ENCODE assay signal across 22 cellular contexts in the genomic region with DNA sequence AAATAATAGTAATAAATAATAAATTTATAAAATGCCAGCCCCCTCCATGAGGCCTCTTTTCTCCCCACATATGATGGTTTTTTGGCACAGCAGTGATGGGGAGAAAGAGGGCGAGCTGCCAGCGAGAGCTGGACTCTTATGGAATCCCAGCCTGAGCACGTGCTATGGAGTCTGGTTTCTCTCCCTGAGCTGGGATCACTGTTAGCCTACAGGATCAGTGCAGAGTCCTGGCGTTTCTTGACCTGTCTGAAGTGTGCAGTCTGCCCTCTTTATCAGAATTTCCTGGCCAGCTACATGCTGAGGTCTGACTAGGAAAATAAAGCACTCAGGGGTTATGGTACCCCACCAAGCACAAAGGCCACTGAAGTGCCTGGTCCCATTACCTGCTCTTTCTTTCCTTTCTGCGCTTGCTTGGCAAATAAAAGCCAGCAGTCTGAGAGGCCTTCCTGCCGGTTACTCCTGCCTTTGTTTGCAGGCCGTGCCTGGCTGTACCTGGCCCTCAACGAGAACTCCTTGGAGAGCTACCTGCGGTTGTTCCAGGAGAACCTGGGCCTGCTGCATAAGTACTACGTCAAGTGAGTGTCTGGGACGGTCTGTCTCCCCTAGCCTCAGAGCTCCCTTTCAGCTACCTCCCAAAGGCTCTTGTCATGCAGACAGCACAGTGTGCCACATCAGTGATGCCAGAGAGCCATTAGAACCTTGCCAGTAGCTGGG. TPM values are rescaled to one million over a fixed set of nuclear protein-coding genes. Genes with fewer than 3 reads are reported as not detected.
DNase-seq lines count a peak whose midpoint lies in the region; ATAC-seq and TF ChIP-seq lines count a peak whose summit lies in the region.
"Had no signal": no experiment of that assay in that cellular context is flagged by ENCODE, and none has a peak within 500 bp of the region (broad histone marks: within the 10 kb centered on the region; RNA-seq: fewer than 3 reads in every experiment).

No MANE protein-coding gene starts in this region.

- ATAC-seq in Panc1 (no peak), GM18498 (IDR thresholded peaks at IDR 0.05; ENCODE audit: unreplicated experiment) (no peak)
- ATAC-seq in activated CD4-positive, alpha-beta T cell treated with anti-CD3 and anti-CD28 coated beads for 36 hours: no peak
- no peak for ATAC-seq in stimulated activated naive B cell treated with anti-CD40 and anti-IgM and Interleukin-4, amounts not matched to agents 10 μg/mL and 1 μg/mL and 100 μg/mL, for 72 hours (replicated peaks)

- H4K12ac ChIP-seq in trophoblast cell (ENCODE audit: low read depth, low read length): no peak overlapping the region

- H3K79me1 ChIP-seq in trophoblast cell (ENCODE audit: low read length): peaks cover 2% of the 10 kb centered on the region

- no peak overlapping the region for H4K91ac ChIP-seq in trophoblast cell (ENCODE audit: low read depth, low read length)

- TF ChIP-seq CTCF in Panc1 (IDR thresholded peaks at IDR 0.05) (no peak), left ventricle myocardium inferior (IDR thresholded peaks at IDR 0.05; ENCODE audit: borderline replicate concordance) (no peak)

- H2BK12ac ChIP-seq in trophoblast cell (ENCODE audit: low read length): no peak overlapping the region

- H3K27me3 ChIP-seq in Panc1 (ENCODE audit: control insufficient read depth, insufficient read depth, low read length) (no peaks in the 10 kb centered on the region), left ventricle myocardium inferior (ENCODE audit: low read depth) (no peaks in the 10 kb centered on the region), trophoblast cell (ENCODE audit: insufficient read depth, low read length) (no peaks in the 10 kb centered on the region)
- H3K27me3 ChIP-seq: adrenal gland, neutrophil, Peyer's patch had no signal

- H3K18ac ChIP-seq in trophoblast cell (ENCODE audit: low read length): no peak overlapping the region

- H3K27ac ChIP-seq in Panc1 (ENCODE audit: low read length) (no peak overlapping the region), left ventricle myocardium inferior (replicated peaks) (peak overlapping the region; percentile 87), trophoblast cell (ENCODE audit: low read depth, low read length) (no peak overlapping the region)
- H3K27ac ChIP-seq: neutrophil had no signal

- no peak overlapping the region for H2AFZ ChIP-seq in trophoblast cell (ENCODE audit: insufficient read depth, low read length, poor library complexity)

- H3K4me1 Mint-ChIP-seq in activated CD4-positive, alpha-beta T cell treated with anti-CD3 and anti-CD28 coated beads for 36 hours: no peaks in the 10 kb centered on the region
- peaks cover 2 to 11% of the 10 kb centered on the region in 2 donors for H3K4me1 Mint-ChIP-seq in stimulated activated naive B cell treated with anti-CD40 and anti-IgM and Interleukin-4, amounts not matched to agents 10 μg/mL and 1 μg/mL and 100 μg/mL, for 72 hours
- H3K4me1 Mint-ChIP-seq: CD14-positive monocyte had no signal

- no peak overlapping the region for H3K4ac ChIP-seq in trophoblast cell (ENCODE audit: low read depth, low read length)

- H3K23ac ChIP-seq in trophoblast cell (ENCODE audit: low read length): no peak overlapping the region

- H3K36me3 ChIP-seq in Panc1 (ENCODE audit: control insufficient read depth, insufficient read depth, low read length) (no peaks in the 10 kb centered on the region; the same call in 1 of the 2 replicates), left ventricle myocardium inferior (peaks cover 66% of the 10 kb centered on the region), trophoblast cell (ENCODE audit: control insufficient read depth in 1 of 2, insufficient read depth in 2 of 2, low read length in 2 of 2) (peaks cover 32 to 45% of the 10 kb centered on the region in 2 experiments)

- TSS peak; percentile 35 for BruUV-seq in Panc1 (replicated peaks; lab: Mats Ljungman, UMichigan)

- DNase-seq in DMS79 treated with DMSO at 0.1 percent for 48 hours (lab: John Stamatoyannopoulos, UW): peak; percentile 89
- no peak for DNase-seq in Panc1 (ENCODE audit: low read depth, low spot score)
- no peak for DNase-seq in left ventricle myocardium inferior
- DNase-seq in trophoblast cell: no peak
- DNase-seq in G401 (ENCODE audit: low spot score): no peak
- DNase-seq in activated CD4-positive, alpha-beta T cell treated with anti-CD3 and anti-CD28 coated beads for 36 hours: no peak
- DNase-seq in stimulated activated naive B cell treated with anti-CD40 and anti-IgM and Interleukin-4, amounts not matched to agents 10 μg/mL and 1 μg/mL and 100 μg/mL, for 72 hours: no peak
- DNase-seq: ACHN; activated CD4-positive, alpha-beta memory T cell treated with anti-CD3 and anti-CD28 coated beads, Interleukin-2, amount 10 ng/mL, durations not matched to agents 7 days and 5 days; activated CD4-positive, CD25-positive, alpha-beta regulatory T cell; left cardiac atrium; NCI-H1436; NCI-H345; Peyer's patch; retina had no signal

- no peaks in the 10 kb centered on the region for H3K9me3 Mint-ChIP-seq in activated CD4-positive, alpha-beta T cell treated with anti-CD3 and anti-CD28 coated beads for 36 hours (ENCODE audit: low read depth)
- H3K9me3 Mint-ChIP-seq in stimulated activated naive B cell treated with anti-CD40 and anti-IgM and Interleukin-4, amounts not matched to agents 10 μg/mL and 1 μg/mL and 100 μg/mL, for 72 hours: no peaks in the 10 kb centered on the region
- H3K9me3 Mint-ChIP-seq: activated CD4-positive, alpha-beta memory T cell treated with anti-CD3 and anti-CD28 coated beads, Interleukin-2, amount 10 ng/mL, durations not matched to agents 7 days and 5 days; CD14-positive monocyte had no signal

- H3K4me2 ChIP-seq in trophoblast cell (ENCODE audit: low read length): no peak overlapping the region

- H3K9me3 ChIP-seq in Panc1 (ENCODE audit: control insufficient read depth, insufficient read depth, low read depth, low read length): no peaks in the 10 kb centered on the region
- H3K9me3 ChIP-seq in left ventricle myocardium inferior (replicated peaks): no peaks in the 10 kb centered on the region
- no peaks in the 10 kb centered on the region for H3K9me3 ChIP-seq in trophoblast cell (ENCODE audit: insufficient read depth, low read depth, low read length)
- H3K9me3 ChIP-seq: adrenal gland, neutrophil, Peyer's patch had no signal

- H2BK5ac ChIP-seq in trophoblast cell (ENCODE audit: low read depth, low read length, poor library complexity): no peak overlapping the region

- H3K4me3 ChIP-seq in Panc1 (ENCODE audit: low read depth in 2 of 2, low read length in 2 of 2) (no peak overlapping the region), left ventricle myocardium inferior (no peak overlapping the region), trophoblast cell (ENCODE audit: low read depth, low read length) (peak overlapping the region; percentile 18)
- H3K4me3 ChIP-seq: adrenal gland, Peyer's patch had no signal

- no peak overlapping the region for H3K27ac Mint-ChIP-seq in activated CD4-positive, alpha-beta T cell treated with anti-CD3 and anti-CD28 coated beads for 36 hours
- H3K27ac Mint-ChIP-seq in stimulated activated naive B cell treated with anti-CD40 and anti-IgM and Interleukin-4, amounts not matched to agents 10 μg/mL and 1 μg/mL and 100 μg/mL, for 72 hours: no peak overlapping the region
- H3K27ac Mint-ChIP-seq: activated CD4-positive, alpha-beta memory T cell treated with anti-CD3 and anti-CD28 coated beads, Interleukin-2, amount 10 ng/mL, durations not matched to agents 7 days and 5 days had no signal

- no peak overlapping the region for H3K9ac ChIP-seq in trophoblast cell (ENCODE audit: low read length)

- H3K14ac ChIP-seq in trophoblast cell (ENCODE audit: low read length): no peak overlapping the region

- no CpG with 5 or more reads among the region's 11 CpGs for WGBS in trophoblast cell (ENCODE audit: extremely low coverage, insufficient coverage, insufficient read length)

- peaks cover 7% of the 10 kb centered on the region for H3K36me3 Mint-ChIP-seq in activated CD4-positive, alpha-beta T cell treated with anti-CD3 and anti-CD28 coated beads for 36 hours (ENCODE audit: low read depth)
- H3K36me3 Mint-ChIP-seq in stimulated activated naive B cell treated with anti-CD40 and anti-IgM and Interleukin-4, amounts not matched to agents 10 μg/mL and 1 μg/mL and 100 μg/mL, for 72 hours: peaks cover 18 to 41% of the 10 kb centered on the region in 2 donors

- in situ Hi-C loops in Panc1 (cut with HindIII; ENCODE audit: low pct_unique_long_range_greater_than_20kb, low sequenced_read_pairs) (no loop called here), G401 (cut with HindIII; ENCODE audit: low sequenced_read_pairs) (no loop called here)

- no peaks in the 10 kb centered on the region for H3K27me3 Mint-ChIP-seq in activated CD4-positive, alpha-beta T cell treated with anti-CD3 and anti-CD28 coated beads for 36 hours
- H3K27me3 Mint-ChIP-seq in stimulated activated naive B cell treated with anti-CD40 and anti-IgM and Interleukin-4, amounts not matched to agents 10 μg/mL and 1 μg/mL and 100 μg/mL, for 72 hours: no peaks in the 10 kb centered on the region
- H3K27me3 Mint-ChIP-seq: activated CD4-positive, alpha-beta memory T cell treated with anti-CD3 and anti-CD28 coated beads, Interleukin-2, amount 10 ng/mL, durations not matched to agents 7 days and 5 days had no signal

- H3K4me1 ChIP-seq in Panc1 (ENCODE audit: control insufficient read depth, insufficient read depth, low read length): no peaks in the 10 kb centered on the region
- peaks cover 92% of the 10 kb centered on the region for H3K4me1 ChIP-seq in left ventricle myocardium inferior
- H3K4me1 ChIP-seq in trophoblast cell (ENCODE audit: control insufficient read depth in 1 of 2, insufficient read depth in 2 of 2, low read length in 2 of 2): peaks cover 8 to 17% of the 10 kb centered on the region in 2 experiments

- H3K79me2 ChIP-seq in trophoblast cell (ENCODE audit: control insufficient read depth, insufficient read depth, low read length, poor library complexity): no peaks in the 10 kb centered on the region

- no peak overlapping the region for H3K4me3 Mint-ChIP-seq in activated CD4-positive, alpha-beta T cell treated with anti-CD3 and anti-CD28 coated beads for 36 hours
- no peak overlapping the region for H3K4me3 Mint-ChIP-seq in stimulated activated naive B cell treated with anti-CD40 and anti-IgM and Interleukin-4, amounts not matched to agents 10 μg/mL and 1 μg/mL and 100 μg/mL, for 72 hours
- H3K4me3 Mint-ChIP-seq: activated CD4-positive, alpha-beta memory T cell treated with anti-CD3 and anti-CD28 coated beads, Interleukin-2, amount 10 ng/mL, durations not matched to agents 7 days and 5 days; CD14-positive monocyte had no signal

- intact Hi-C loops in Panc1 (cut with micrococcal nuclease; ENCODE audit: unreplicated experiment) (no loop called here), left ventricle myocardium inferior (cut with micrococcal nuclease) (no loop called here)
- intact Hi-C loops in activated CD4-positive, alpha-beta T cell treated with anti-CD3 and anti-CD28 coated beads for 36 hours (cut with DNase I, micrococcal nuclease): no loop called here

- H4K8ac ChIP-seq in trophoblast cell (ENCODE audit: low read depth, low read length): no peak overlapping the region

- CTCF ChIA-PET in Panc1 (lab: Charles Lee): interaction anchor here (0.5 kb wide), 1 partner anchor 71 kb away, joined by 5 read pairs; no protein-coding TSS in a partner anchor
- CTCF ChIA-PET in activated CD4-positive, alpha-beta T cell treated with anti-CD3 and anti-CD28 coated beads for 36 hours (lab: Charles Lee): interaction anchor here (0.6 to 1.4 kb wide), 2 partner anchors 9 to 98 kb away, joined by 3 read pairs; no protein-coding TSS in a partner anchor

- no peak overlapping the region for H2BK120ac ChIP-seq in trophoblast cell (ENCODE audit: insufficient read depth, low read length, poor library complexity)

- POLR2A ChIA-PET in Panc1 (lab: Charles Lee): no interaction called here
- POLR2A ChIA-PET in activated CD4-positive, alpha-beta T cell treated with anti-CD3 and anti-CD28 coated beads for 36 hours (lab: Charles Lee): interaction anchor here (0.6 kb wide), 1 partner anchor 31 kb away, joined by 7 read pairs; no protein-coding TSS in a partner anchor

- no peak overlapping the region for H2AK5ac ChIP-seq in trophoblast cell (ENCODE audit: low read length)

RNA-seq across cellular contexts. Expression of gene SLC25A34, which starts 18.5 kb away (rescaled TPM):
- total RNA-seq in Panc1 (2021; ENCODE audit: unreplicated experiment) (0.64 TPM), left ventricle myocardium inferior (34.0 TPM)
- polyA plus RNA-seq in Panc1 (2012; ENCODE audit: insufficient read length): 0.24 TPM
- 0.42 and 0.44 TPM in 2 replicates for polyA plus RNA-seq in trophoblast cell (2013)
- 0.75 TPM in 1 of 2 replicates, not detected in the other for total RNA-seq in G401 (2014; rRNA removed; shearing (Covaris generic))
- under 1 TPM; 0.82 to 0.86 TPM for total RNA-seq in activated CD4-positive, alpha-beta T cell treated with anti-CD3 and anti-CD28 coated beads for 36 hours

RNA-seq across cellular contexts. Expression of gene TMEM82, which starts 24.7 kb away (rescaled TPM):
- total RNA-seq in Panc1 (2021; ENCODE audit: unreplicated experiment) (not detected), left ventricle myocardium inferior (not detected)
- polyA plus RNA-seq in Panc1 (2012; ENCODE audit: insufficient read length): not detected
- polyA plus RNA-seq in trophoblast cell (2013): 0.06 and 0.08 TPM in 2 replicates
- not detected in 2 replicates for total RNA-seq in G401 (2014; rRNA removed; shearing (Covaris generic))
- total RNA-seq in activated CD4-positive, alpha-beta T cell treated with anti-CD3 and anti-CD28 coated beads for 36 hours: not detected
- total RNA-seq: activated CD4-positive, alpha-beta memory T cell treated with anti-CD3 and anti-CD28 coated beads, Interleukin-2, amount 10 ng/mL, durations not matched to agents 7 days and 5 days; bronchial epithelial cell; glomerular endothelial cell; left cardiac atrium had no signal
- polyA plus RNA-seq: adrenal gland, CD14-positive monocyte, esophagus had no signal

RNA-seq across cellular contexts. Expression of gene PLEKHM2, which starts 33.5 kb away (rescaled TPM):
- total RNA-seq in Panc1 (2021; ENCODE audit: unreplicated experiment): 54.6 TPM
- polyA plus RNA-seq in Panc1 (2012; ENCODE audit: insufficient read length): 76.4 TPM
- total RNA-seq in left ventricle myocardium inferior: 90.3 TPM
- 53.4 and 55.2 TPM in 2 replicates for polyA plus RNA-seq in trophoblast cell (2013)
- 46.1 and 47.5 TPM in 2 replicates for total RNA-seq in G401 (2014; rRNA removed; shearing (Covaris generic))
- total RNA-seq in activated CD4-positive, alpha-beta T cell treated with anti-CD3 and anti-CD28 coated beads for 36 hours: 10 to 100 TPM; 48.2 to 50.1 TPM

RNA-seq across cellular contexts. Expression of gene FBLIM1, which starts 41.0 kb away (rescaled TPM):
- 4.3 TPM for total RNA-seq in Panc1 (2021; ENCODE audit: unreplicated experiment)
- 3.6 TPM for polyA plus RNA-seq in Panc1 (2012; ENCODE audit: insufficient read length)
- 89.1 TPM for total RNA-seq in left ventricle myocardium inferior
- polyA plus RNA-seq in trophoblast cell (2013): 88.4 and 91.1 TPM in 2 replicates
- 18.6 and 41.7 TPM in 2 replicates for total RNA-seq in G401 (2014; rRNA removed; shearing (Covaris generic))
- total RNA-seq in activated CD4-positive, alpha-beta T cell treated with anti-CD3 and anti-CD28 coated beads for 36 hours: under 1 TPM in 1 of 2 experiments, not detected in 1; 0.09 TPM
- total RNA-seq: activated CD4-positive, alpha-beta memory T cell treated with anti-CD3 and anti-CD28 coated beads, Interleukin-2, amount 10 ng/mL, durations not matched to agents 7 days and 5 days had no signal
- polyA plus RNA-seq: CD14-positive monocyte had no signal

Comparison
In these comparisons a context has a peak if more than half of its experiments do, and no peak if none do; other contexts are left out.
1. RNA of gene SLC25A34, which starts 18.5 kb away (total RNA-seq): 34.0 TPM in left ventricle myocardium inferior (single experiment); 0.82 to 0.86 TPM in activated CD4-positive, alpha-beta T cell treated with anti-CD3 and anti-CD28 coated beads for 36 hours, 0.75 TPM in G401 and 0.64 TPM in Panc1 (single experiment); every median in the first group is over 10 times any median in the second.